17 cellular contexts compared by ENCODE assay signal in genomic region chr4:152634110-152634760, GRCh38. TPM values are rescaled to one million over a fixed set of nuclear protein-coding genes. Genes with fewer than 3 reads are reported as not detected.
DNase-seq lines count a peak whose midpoint lies in the region; ATAC-seq and TF ChIP-seq lines count a peak whose summit lies in the region.
"Had no signal": no experiment of that assay in that cellular context is flagged by ENCODE, and none has a peak within 500 bp of the region (broad histone marks: within the 10 kb centered on the region; RNA-seq: fewer than 3 reads in every experiment).

No MANE protein-coding gene starts in this region.

- no peaks in the 10 kb centered on the region for H3K9me2 ChIP-seq in GM23248 (ENCODE audit: insufficient read depth)

- H3K4me2 ChIP-seq in GM23248 (ENCODE audit: unreplicated experiment), result no peak overlapping the region

- WGBS in GM23248 (ENCODE audit: low coverage in 1 of 2, low lambda C conversion rate in 2 of 2, missing lambda C conversion rate in 2 of 2), 2 experiments, result 77 to 78% methylated on average over 4 of the region's 4 CpGs

- H3K27ac ChIP-seq in GM23248, result no peak overlapping the region

- H3F3A ChIP-seq in GM23248 (ENCODE audit: insufficient read depth), result no peaks in the 10 kb centered on the region

- H3K9me3 ChIP-seq in GM23248 (ENCODE audit: low read depth), result no peaks in the 10 kb centered on the region

- no peaks in the 10 kb centered on the region for H3K79me2 ChIP-seq in GM23248 (ENCODE audit: insufficient read depth)

- DNase-seq in AG09309 (ENCODE audit: low read depth) (peak; percentile 10), GM23248 (peak; percentile 39), RKO (ENCODE audit: low spot score) (peak; percentile 14), fibroblast of the conjunctiva (ENCODE audit: low read depth) (peak; percentile 12), NCI-H774 (lab: John Stamatoyannopoulos, UW) (no peak), amniotic stem cell (lab: John Stamatoyannopoulos, UW) (no peak), C1 segment of cervical spinal cord (lab: John Stamatoyannopoulos, UW) (no peak)
- DNase-seq: activated CD4-positive, alpha-beta T cell treated with anti-CD3 and anti-CD28 coated beads, Interleukin-2, amount 10 ng/mL, durations not matched to agents 24 days and 14 days; activated naive CD8-positive, alpha-beta T cell treated with anti-CD3 and anti-CD28 coated beads, Interleukin-2, amount 50 U/mL, for 24 hours; activated T-cell treated with anti-CD3 and anti-CD28 coated beads, Interleukin-2, amount 50 U/mL, for 24 hours; IMR-90; NCI-H1105 treated with DMSO at 0.1 percent for 48 hours; NCI-H510A treated with DMSO at 0.1 percent for 48 hours; nucleus accumbens; RPMI8226; stimulated activated naive CD4-positive, alpha-beta T cell had no signal

- no peak for ATAC-seq in GM18861 (IDR thresholded peaks at IDR 0.05; ENCODE audit: unreplicated experiment)
- ATAC-seq: activated naive CD8-positive, alpha-beta T cell treated with anti-CD3 and anti-CD28 coated beads, Interleukin-2, amount 50 U/mL, for 24 hours had no signal

- H3K4me1 ChIP-seq in GM23248 (ENCODE audit: insufficient read depth), result no peaks in the 10 kb centered on the region

- no peak for TF ChIP-seq CTCF in AG09309 (IDR thresholded peaks at IDR 0.05; ENCODE audit: control insufficient read depth, insufficient read depth, low read depth, low read length, missing control alignments)

- no peak overlapping the region for H3K4me3 ChIP-seq in AG09309 (ENCODE audit: control insufficient read depth, low read depth, low read length)
- H3K4me3 ChIP-seq in GM23248, result no peak overlapping the region

- no peaks in the 10 kb centered on the region for H3K36me3 ChIP-seq in GM23248 (ENCODE audit: low read depth)

- no peak overlapping the region for H3K9ac ChIP-seq in GM23248

- in situ Hi-C loops in GM23248 (cut with MboI), result no loop called here

- no peaks in the 10 kb centered on the region for H4K20me1 ChIP-seq in GM23248 (ENCODE audit: insufficient read depth)

- no peaks in the 10 kb centered on the region for H3K27me3 ChIP-seq in GM23248 (replicated peaks; ENCODE audit: insufficient read depth)

- H2AFZ ChIP-seq in GM23248, result no peak overlapping the region

RNA-seq across cellular contexts. Expression of gene TMEM154, which starts 45.6 kb away (rescaled TPM):
- 11.9 and 17.2 TPM in 2 replicates for total RNA-seq in GM23248 (2014; rRNA removed; shearing (Covaris generic))
- 16.1 and 17.3 TPM in 2 replicates for polyA plus RNA-seq in GM23248 (2016; fragmentation: Nextera tagmentation; extraction: Ambion mirVana)

Comparison
In these comparisons a context has a peak if more than half of its experiments do, and no peak if none do; other contexts are left out.
1. DNase-seq: peak in AG09309 (single experiment), GM23248 (single experiment), RKO (single experiment) and fibroblast of the conjunctiva (single experiment); none in NCI-H774 (single experiment), amniotic stem cell (single experiment) and C1 segment of cervical spinal cord (0 of 14).